7 cellular contexts compared by ENCODE assay signal in the genomic region with DNA sequence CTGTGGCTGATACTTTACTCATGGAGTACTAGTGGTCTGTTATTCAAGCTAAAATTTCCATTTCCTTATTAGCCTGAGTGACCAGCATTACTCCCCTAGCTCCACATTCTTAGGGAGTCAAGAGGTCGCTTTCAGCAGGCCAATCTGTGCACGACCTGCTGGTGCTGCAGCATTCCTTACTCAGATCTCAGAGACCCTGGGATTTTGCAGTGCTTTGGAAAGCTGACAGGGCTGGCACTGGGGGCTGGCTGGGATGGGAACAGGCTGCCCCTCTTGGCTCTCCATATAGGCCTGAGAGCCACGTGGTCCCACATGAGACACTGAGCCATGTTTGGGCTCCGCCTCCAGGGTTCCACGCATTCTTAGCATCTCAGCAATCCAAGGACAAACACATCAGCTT.
DNase-seq lines count a peak whose midpoint lies in the region; ATAC-seq and TF ChIP-seq lines count a peak whose summit lies in the region.

No MANE protein-coding gene starts in this region.

- H3K27me3 ChIP-seq in endodermal cell (ENCODE audit: control insufficient read depth, insufficient read depth, low read length, poor library complexity, severe bottlenecking) (no peaks in the 10 kb centered on the region), right lobe of liver (no peaks in the 10 kb centered on the region), transverse colon (no peaks in the 10 kb centered on the region)

- H3K27ac ChIP-seq in endodermal cell (ENCODE audit: low read depth, low read length) (peak overlapping the region; percentile 83), right lobe of liver (peak overlapping the region; percentile 42 to 57 (median 51)), transverse colon (peak overlapping the region; percentile 20 to 61 (median 37))

- no peaks in the 10 kb centered on the region for H3K4me1 ChIP-seq in endodermal cell (ENCODE audit: control insufficient read depth, insufficient read depth, low read length)
- peaks cover 0 to 20% (median 10%) of the 10 kb centered on the region in 4 donors for H3K4me1 ChIP-seq in right lobe of liver
- peaks cover 3 to 20% (median 7%) of the 10 kb centered on the region in 4 donors for H3K4me1 ChIP-seq in transverse colon

- 81 to 83% methylated on average over 5 of the region's 5 CpGs for WGBS in endodermal cell (ENCODE audit: insufficient coverage in 1 of 2, insufficient read length in 1 of 2), 2 experiments
- WGBS in right lobe of liver (ENCODE audit: insufficient coverage, low coverage, low lambda C conversion rate, missing lambda C conversion rate): 87% methylated on average over 3 of the region's 5 CpGs
- WGBS in transverse colon (ENCODE audit: low coverage in 1 of 2), 2 donors: 59 to 80% methylated on average over 1 to 5 of the region's 5 CpGs

- H3K27me3 Mint-ChIP-seq in endodermal cell (ENCODE audit: insufficient read depth): no peaks in the 10 kb centered on the region

- no peak overlapping the region for H3K27ac Mint-ChIP-seq in endodermal cell

- no peak for TF ChIP-seq CTCF in endodermal cell (conservative IDR thresholded peaks at IDR 0.05)
- no peak for TF ChIP-seq CTCF in right lobe of liver (IDR thresholded peaks at IDR 0.05)
- no peak for TF ChIP-seq CTCF in transverse colon (IDR thresholded peaks at IDR 0.05)

- no peak for TF ChIP-seq EP300 in transverse colon (IDR thresholded peaks at IDR 0.05; ENCODE audit: low read depth)

- H3K4me3 Mint-ChIP-seq in endodermal cell: no peak overlapping the region

- no peaks in the 10 kb centered on the region for H3K36me3 Mint-ChIP-seq in endodermal cell (ENCODE audit: low read depth)

- no peak for TF ChIP-seq POLR2A in right lobe of liver (IDR thresholded peaks at IDR 0.05)
- no peak for TF ChIP-seq POLR2A in transverse colon (IDR thresholded peaks at IDR 0.05)

- peaks cover 15% of the 10 kb centered on the region for H3K4me1 Mint-ChIP-seq in endodermal cell

- DNase-seq in M059J (ENCODE audit: low read depth) (peak; percentile 64), endodermal cell (peak; percentile 71), right lobe of liver (peak in 2 of 3 donors; percentile 54 to 62), transverse colon (peak; percentile 30)
- DNase-seq in stimulated activated CD4-positive, alpha-beta T cell treated with anti-CD3 and anti-CD28 coated beads, Interleukin-2, amount 100 ng/mL, for 24 hours: no peak

- H3K9me3 ChIP-seq in endodermal cell (ENCODE audit: control insufficient read depth, low read length) (peaks cover 11% of the 10 kb centered on the region), right lobe of liver (no peaks in the 10 kb centered on the region), transverse colon (no peaks in the 10 kb centered on the region)

- H3K36me3 ChIP-seq in endodermal cell (ENCODE audit: control insufficient read depth, insufficient read depth, low read length) (no peaks in the 10 kb centered on the region), right lobe of liver (no peaks in the 10 kb centered on the region), transverse colon (no peaks in the 10 kb centered on the region)

- H3K4me3 ChIP-seq in endodermal cell (ENCODE audit: low read length) (no peak overlapping the region), right lobe of liver (no peak overlapping the region), transverse colon (no peak overlapping the region)

- H3K9ac ChIP-seq in endodermal cell (ENCODE audit: extremely low read depth, low read length, poor library complexity, severe bottlenecking): no peak overlapping the region

- intact Hi-C loops in right lobe of liver (cut with DNase I): no loop called here
- intact Hi-C loops in transverse colon (cut with DNase I; ENCODE audit: low total_unique reads): no loop called here

- in situ Hi-C loops in transverse colon (cut with MboI; ENCODE audit: low pct_ligation_motif_present in 1 of 4, low pct_unique_long_range_greater_than_20kb in 1 of 4, low sequenced_read_pairs in 3 of 4): no loop called here

- H3K9me3 Mint-ChIP-seq in endodermal cell: peaks cover 3% of the 10 kb centered on the region

- ATAC-seq in right lobe of liver (peak; percentile 9 to 50 (median 41)), HG02973 (IDR thresholded peaks at IDR 0.05; ENCODE audit: unreplicated experiment) (no peak), GM18517 (IDR thresholded peaks at IDR 0.05; ENCODE audit: unreplicated experiment) (no peak)

Comparison
In these comparisons a context has a peak if more than half of its experiments do, and no peak if none do; other contexts are left out.
1. DNase-seq: peak in M059J (single experiment), endodermal cell (single experiment), right lobe of liver (2 of 3) and transverse colon (single experiment); none in stimulated activated CD4-positive, alpha-beta T cell treated with anti-CD3 and anti-CD28 coated beads, Interleukin-2, amount 100 ng/mL, for 24 hours (0 of 2).
2. ATAC-seq: peak in right lobe of liver (4 of 4); none in HG02973 (single experiment) and GM18517 (single experiment).
3. Peak in every context shown above with its lines, with median percentiles within 50 percentile points of each other: H3K27ac ChIP-seq.